Comparison of ENCODE assay signal across 19 cellular contexts in the genomic region with DNA sequence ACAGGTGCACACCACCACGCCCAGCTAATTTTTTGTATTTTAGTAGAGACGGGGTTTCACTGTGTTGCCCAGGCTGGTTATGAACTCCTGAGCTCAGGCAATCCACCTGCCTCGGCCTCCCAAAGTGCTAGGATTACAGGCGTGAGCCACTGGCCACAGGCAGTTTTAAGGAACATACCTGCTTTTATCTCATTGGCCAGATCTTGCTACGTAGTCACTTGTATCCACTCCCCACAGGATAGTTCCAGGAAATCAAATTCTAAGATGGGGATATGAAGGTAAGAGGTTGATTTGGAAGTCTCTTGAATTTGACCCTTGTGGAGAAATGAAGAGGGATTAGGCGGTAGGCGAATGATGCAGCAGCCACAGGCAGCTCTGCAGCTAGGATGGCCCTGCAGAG. TPM values are rescaled to one million over a fixed set of nuclear protein-coding genes. Genes with fewer than 3 reads are reported as not detected.
DNase-seq lines count a peak whose midpoint lies in the region; ATAC-seq, FAIRE-seq and TF ChIP-seq lines count a peak whose summit lies in the region.
"Had no signal": no experiment of that assay in that cellular context is flagged by ENCODE, and none has a peak within 500 bp of the region (broad histone marks: within the 10 kb centered on the region; RNA-seq: fewer than 3 reads in every experiment).

No MANE protein-coding gene starts in this region.

- intact Hi-C loops in PC-3 (cut with micrococcal nuclease) = no loop called here

- H3K79me2 ChIP-seq in GM23338 (replicated peaks; ENCODE audit: insufficient read depth) (no peaks in the 10 kb centered on the region), mesendoderm (ENCODE audit: control insufficient read depth, insufficient read depth, low read length) (no peaks in the 10 kb centered on the region), PC-3 (ENCODE audit: low read length) (no peaks in the 10 kb centered on the region)

- no peaks in the 10 kb centered on the region for H3K27me3 Mint-ChIP-seq in GM23338 (ENCODE audit: insufficient read depth, low read depth, poor library complexity)

- 83% methylated on average over 7 of the region's 7 CpGs for WGBS in A549 (ENCODE audit: missing lambda C conversion rate)
- WGBS in mesendoderm (ENCODE audit: extremely low coverage, insufficient coverage, low lambda C conversion rate) = no CpG with 5 or more reads among the region's 7 CpGs

- H3K27me3 ChIP-seq in GM23338 (ENCODE audit: insufficient read depth) (no peaks in the 10 kb centered on the region), RWPE2 (ENCODE audit: insufficient read depth, poor library complexity, severe bottlenecking) (no peaks in the 10 kb centered on the region), mesendoderm (ENCODE audit: insufficient read depth, low read length, poor library complexity) (no peaks in the 10 kb centered on the region), PC-3 (ENCODE audit: low read length) (no peaks in the 10 kb centered on the region)
- H3K27me3 ChIP-seq: BE2C had no signal

- no peak overlapping the region for H3K9ac ChIP-seq in mesendoderm (ENCODE audit: low read length)
- H3K9ac ChIP-seq in PC-3 (ENCODE audit: low read length) = no peak overlapping the region

- H3K36me3 ChIP-seq in GM23338 (ENCODE audit: insufficient read depth) (no peaks in the 10 kb centered on the region), RWPE2 (ENCODE audit: low read depth) (no peaks in the 10 kb centered on the region), mesendoderm (ENCODE audit: control insufficient read depth, insufficient read depth, low read length) (no peaks in the 10 kb centered on the region), PC-3 (ENCODE audit: low read depth, low read length) (no peaks in the 10 kb centered on the region)
- H3K36me3 ChIP-seq: BE2C had no signal

- H3K27ac ChIP-seq in A549 (no peak overlapping the region), GM23338 (ENCODE audit: low read depth) (no peak overlapping the region), RWPE2 (ENCODE audit: poor library complexity, severe bottlenecking) (no peak overlapping the region), mesendoderm (ENCODE audit: low read depth, low read length) (no peak overlapping the region), PC-3 (ENCODE audit: low read length) (no peak overlapping the region)
- H3K27ac ChIP-seq: HL-60 had no signal

- TF ChIP-seq EP300 in A549 (IDR thresholded peaks at IDR 0.05) = no peak

- H3K4me3 Mint-ChIP-seq in GM23338 = no peak overlapping the region
- H3K4me3 Mint-ChIP-seq: CD14-positive monocyte; CD8-positive, alpha-beta T cell had no signal

- TF ChIP-seq RAD21 in A549 (conservative IDR thresholded peaks at IDR 0.05 in 1 of 2, IDR thresholded peaks at IDR 0.05 in 1 of 2) = no peak

- no peak overlapping the region for H3K4ac ChIP-seq in mesendoderm (ENCODE audit: low read depth, low read length)

- no peak overlapping the region for H2AK5ac ChIP-seq in mesendoderm (ENCODE audit: low read length)

- H3F3A ChIP-seq in GM23338 (replicated peaks; ENCODE audit: low read depth) = no peaks in the 10 kb centered on the region; the same call in 1 of the 2 replicates
- no peaks in the 10 kb centered on the region for H3F3A ChIP-seq in PC-3 (ENCODE audit: low read length, unreplicated experiment)

- no peak overlapping the region for H3K23ac ChIP-seq in mesendoderm (ENCODE audit: low read length)

- no peak overlapping the region for H2BK15ac ChIP-seq in mesendoderm (replicated peaks; ENCODE audit: low read depth)

- peak in 1 of 2 experiments; percentile 14 for DNase-seq in A549 (ENCODE audit: low read depth in 1 of 2, low spot score in 1 of 2)
- DNase-seq in GM23338 (ENCODE audit: low spot score) = no peak
- no peak for DNase-seq in RWPE2 (ENCODE audit: low spot score)
- peak; percentile 15 for DNase-seq in mesendoderm
- no peak for DNase-seq in T-helper 1 cell
- DNase-seq in COLO668 (lab: John Stamatoyannopoulos, UW; ENCODE audit: unreplicated experiment) = no peak
- DNase-seq in PC-3 = no peak
- DNase-seq: BE2C; Caco-2; CD8-positive, alpha-beta T cell; DMS53; GOT3; HCEC 1CT; KG1 had no signal

- no peak overlapping the region for H4K8ac ChIP-seq in mesendoderm (ENCODE audit: low read depth, low read length)

- ATAC-seq in A549 (no peak; a peak in 1 of 6 replicates), GM23338 (peak; percentile 31; the same call in 1 of the 3 replicates), RWPE2 (ENCODE audit: low read depth) (peak; percentile 42; the same call in 1 of the 3 replicates), GM19463 (IDR thresholded peaks at IDR 0.05; ENCODE audit: unreplicated experiment) (no peak), PC-3 (no peak)
- ATAC-seq: CD8-positive, alpha-beta T cell had no signal

- no peaks in the 10 kb centered on the region for H3K4me1 ChIP-seq in A549
- H3K4me1 ChIP-seq in GM23338 (ENCODE audit: insufficient read depth) = no peaks in the 10 kb centered on the region
- H3K4me1 ChIP-seq in RWPE2 (ENCODE audit: insufficient read depth, poor library complexity, severe bottlenecking) = peaks cover 6% of the 10 kb centered on the region
- H3K4me1 ChIP-seq in mesendoderm (ENCODE audit: control insufficient read depth, low read depth, low read length) = peaks cover 4% of the 10 kb centered on the region
- peaks cover 9% of the 10 kb centered on the region; the same call in 1 of the 2 replicates for H3K4me1 ChIP-seq in PC-3 (ENCODE audit: insufficient read depth, low read length)
- H3K4me1 ChIP-seq: BE2C had no signal

- TF ChIP-seq CTCF in A549 (IDR thresholded peaks at IDR 0.05) (no peak), GM23338 (conservative IDR thresholded peaks at IDR 0.05; ENCODE audit: low read depth in 2 of 2) (no peak), RWPE2 (IDR thresholded peaks at IDR 0.05; ENCODE audit: poor library complexity, severe bottlenecking) (no peak), PC-3 (conservative IDR thresholded peaks at IDR 0.05; ENCODE audit: low read depth, low read length) (no peak)

- H2AFZ ChIP-seq in GM23338 = peak overlapping the region; percentile 19; the same call in 1 of the 2 replicates
- H2AFZ ChIP-seq in PC-3 (ENCODE audit: low read length) = no peak overlapping the region

- no peak overlapping the region for H2BK5ac ChIP-seq in mesendoderm (ENCODE audit: low read length)

- H3K9me3 ChIP-seq in A549 (no peaks in the 10 kb centered on the region), RWPE2 (ENCODE audit: severe bottlenecking) (no peaks in the 10 kb centered on the region), PC-3 (ENCODE audit: low read length) (no peaks in the 10 kb centered on the region)
- H3K9me3 ChIP-seq: BE2C, Caco-2 had no signal

- H4K5ac ChIP-seq in mesendoderm (ENCODE audit: low read length) = no peak overlapping the region

- H3K4me1 Mint-ChIP-seq in GM23338 = 0 out of 3 replicates have a peak, but pooled peaks cover 3% of the 10 kb centered on the region

- no peaks in the 10 kb centered on the region for H3K9me2 ChIP-seq in GM23338 (ENCODE audit: insufficient read depth)
- no peaks in the 10 kb centered on the region for H3K9me2 ChIP-seq in PC-3 (replicated peaks; ENCODE audit: low read length)

- H3K27ac Mint-ChIP-seq in GM23338 = no peak overlapping the region
- H3K27ac Mint-ChIP-seq: CD14-positive monocyte; CD8-positive, alpha-beta T cell had no signal

- no peaks in the 10 kb centered on the region for H3K79me1 ChIP-seq in mesendoderm (ENCODE audit: low read length)

- H3K56ac ChIP-seq in mesendoderm (ENCODE audit: low read length) = no peak overlapping the region

- no peak overlapping the region for H3K18ac ChIP-seq in mesendoderm (ENCODE audit: low read length)

- no peaks in the 10 kb centered on the region for H3K36me3 Mint-ChIP-seq in GM23338 (ENCODE audit: low read depth)
- H3K36me3 Mint-ChIP-seq: CD14-positive monocyte; CD8-positive, alpha-beta T cell had no signal

- no TSS peak for BruUV-seq in PC-3 (replicated peaks; lab: Mats Ljungman, UMichigan)

- POLR2A ChIA-PET in A549 (lab: Yijun Ruan, JAX) (no interaction called here), PC-3 (lab: Charles Lee; ENCODE audit: unreplicated experiment) (no interaction called here)

- H4K20me1 ChIP-seq in GM23338 (replicated peaks; ENCODE audit: insufficient read depth) (no peaks in the 10 kb centered on the region), PC-3 (ENCODE audit: low read length) (no peaks in the 10 kb centered on the region)

- TF ChIP-seq POLR2A in A549 (IDR thresholded peaks at IDR 0.05; ENCODE audit: low read length) = no peak

- no peaks in the 10 kb centered on the region for H3K9me3 Mint-ChIP-seq in GM23338
- H3K9me3 Mint-ChIP-seq: CD8-positive, alpha-beta T cell had no signal

- no peak overlapping the region for H2BK120ac ChIP-seq in mesendoderm (ENCODE audit: low read depth, low read length)

- H3K4me2 ChIP-seq in A549 (no peak overlapping the region), GM23338 (no peak overlapping the region), mesendoderm (ENCODE audit: low read length) (no peak overlapping the region), PC-3 (ENCODE audit: low read length) (no peak overlapping the region)

- CTCF ChIA-PET in A549 (lab: Yijun Ruan, JAX) = interaction anchor here (1.3 to 1.5 kb wide), 2 partner anchors 17 to 164 kb away, joined by 3 to 5 read pairs; no protein-coding TSS in a partner anchor
- CTCF ChIA-PET in PC-3 (lab: Charles Lee) = no interaction called here

- FAIRE-seq in A549 (lab: Jason Lieb, UNC) = no peak
- FAIRE-seq: GM18507 had no signal

- H3K4me3 ChIP-seq in A549 (no peak overlapping the region), GM23338 (no peak overlapping the region), RWPE2 (ENCODE audit: severe bottlenecking) (no peak overlapping the region), mesendoderm (ENCODE audit: low read length) (no peak overlapping the region), PC-3 (ENCODE audit: low read length) (no peak overlapping the region)

RNA-seq across cellular contexts. Expression of a gene that starts 8.8 kb away (rescaled TPM):
- 0.25 and 0.31 TPM in 2 replicates for polyA plus RNA-seq in A549 (2011; rRNA removed)
- 0.26 and 0.70 TPM in 2 replicates for polyA plus RNA-seq in A549 (2012; cell fraction: cytosol; rRNA removed)
- polyA plus RNA-seq in A549 (2012; cell fraction: nucleus; rRNA removed) = 0.26 and 0.33 TPM in 2 replicates
- polyA plus RNA-seq in A549 (2017; fragmentation: RNase III; extraction: RNeasy Plus Mini Kit Qiagen cat#74134 plus additional on column Dnase treatment) = 0.15 to 0.29 TPM (median 0.16 TPM) in 3 replicates
- polyA minus RNA-seq in A549 (2011; rRNA and poly(A)+ RNA removed) = 0.41 and 0.88 TPM in 2 replicates
- total RNA-seq in GM23338 (2014; rRNA removed; shearing (Covaris generic)) = 21.3 and 174 TPM in 2 replicates
- polyA plus RNA-seq in GM23338 (2016; fragmentation: Nextera tagmentation; extraction: Ambion mirVana) = 15.7 and 18.0 TPM in 2 replicates
- polyA plus RNA-seq in mesendoderm (2013, experiment 1 of 2) = 23.2 TPM
- 22.0 TPM for polyA plus RNA-seq in mesendoderm (2013, experiment 2 of 2)
- 18.0 and 18.4 TPM in 2 replicates for total RNA-seq in PC-3 (2014; rRNA removed)
- total RNA-seq: A172; CD8-positive, alpha-beta T cell had no signal
- polyA plus RNA-seq: CD14-positive monocyte had no signal

RNA-seq across cellular contexts. Expression of a gene that starts 40.2 kb away (rescaled TPM):
- polyA plus RNA-seq in A549 (2011; rRNA removed) (460 and 621 TPM in 2 replicates), A549 (2017; fragmentation: RNase III; extraction: RNeasy Plus Mini Kit Qiagen cat#74134 plus additional on column Dnase treatment) (324 to 416 TPM (median 367 TPM) in 3 replicates), GM23338 (2016; fragmentation: Nextera tagmentation; extraction: Ambion mirVana) (24.3 and 28.5 TPM in 2 replicates)
- 275 and 344 TPM in 2 replicates for polyA plus RNA-seq in A549 (2012; cell fraction: cytosol; rRNA removed)
- 409 and 455 TPM in 2 replicates for polyA plus RNA-seq in A549 (2012; cell fraction: nucleus; rRNA removed)
- 307 and 325 TPM in 2 replicates for polyA minus RNA-seq in A549 (2011; rRNA and poly(A)+ RNA removed)
- 36.7 and 43.4 TPM in 2 replicates for total RNA-seq in GM23338 (2014; rRNA removed; shearing (Covaris generic))
- 87.0 TPM for polyA plus RNA-seq in mesendoderm (2013, experiment 1 of 2)
- polyA plus RNA-seq in mesendoderm (2013, experiment 2 of 2) = 84.9 TPM
- 95.1 and 97.4 TPM in 2 replicates for total RNA-seq in PC-3 (2014; rRNA removed)

Comparison
In these comparisons a context has a peak if more than half of its experiments do, and no peak if none do; other contexts are left out.
1. ATAC-seq: peak in GM23338 (single experiment) and RWPE2 (single experiment); none in A549 (0 of 2), GM19463 (single experiment) and PC-3 (single experiment).